7 cellular contexts compared by ENCODE assay signal in the genomic region with DNA sequence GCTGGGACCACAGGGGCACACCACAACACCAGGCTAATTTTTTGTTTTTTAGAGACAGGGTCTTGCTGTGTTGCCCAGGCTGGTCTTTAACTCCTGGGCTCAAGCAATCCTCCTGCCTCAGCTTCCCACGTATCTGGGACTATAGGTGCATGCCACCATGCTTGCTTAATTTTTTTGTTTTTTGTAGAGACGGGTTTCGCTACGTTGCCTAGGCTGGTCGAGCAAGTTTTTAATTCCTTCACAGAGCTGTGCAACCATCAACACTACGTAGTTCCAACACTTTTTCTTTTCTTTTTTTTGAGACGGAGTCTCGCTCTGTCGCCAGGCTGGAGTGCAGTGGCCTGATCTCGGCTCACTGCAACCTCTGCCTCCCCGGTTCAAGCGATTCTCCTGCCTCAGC.
DNase-seq lines count a peak whose midpoint lies in the region; ATAC-seq, FAIRE-seq and TF ChIP-seq lines count a peak whose summit lies in the region.
"Not testable (repeated sequence)": the region's sequence is repeated elsewhere in the genome, so short reads cannot be mapped to it uniquely, and the experiment has no call there.

No MANE protein-coding gene starts in this region.

- not testable (repeated sequence) for H3K36me3 Mint-ChIP-seq in mesothelial cell of epicardium

- H3K4me3 Mint-ChIP-seq in mesothelial cell of epicardium, result not testable (repeated sequence)

- not testable (repeated sequence) for H3K4me1 Mint-ChIP-seq in mesothelial cell of epicardium

- not testable (repeated sequence) for H3K36me3 ChIP-seq in PC-9 (ENCODE audit: low read depth); K562 (ENCODE audit: control insufficient read depth, insufficient read depth, low read length); esophagus (ENCODE audit: control insufficient read depth in 2 of 2, insufficient read depth in 2 of 2, low read length in 1 of 2); suprapubic skin; upper lobe of right lung

- WGBS in K562 (ENCODE audit: insufficient coverage, low coverage, missing lambda C conversion rate), result 22% methylated on average over 7 of the region's 12 CpGs
- WGBS in esophagus, 2 donors, result 62 to 71% methylated on average over 12 of the region's 12 CpGs
- 62% methylated on average over 12 of the region's 12 CpGs for WGBS in suprapubic skin

- not testable (repeated sequence) for H3K27me3 Mint-ChIP-seq in mesothelial cell of epicardium (ENCODE audit: low read depth)

- TF ChIP-seq CTCF in PC-9 (conservative IDR thresholded peaks at IDR 0.05); K562 (IDR thresholded peaks at IDR 0.05 in 2 of 3, conservative IDR thresholded peaks at IDR 0.05 in 1 of 3; ENCODE audit: insufficient read depth in 2 of 3, low read depth in 1 of 3, low read length in 3 of 3); mesothelial cell of epicardium (IDR thresholded peaks at IDR 0.05; ENCODE audit: unreplicated experiment); suprapubic skin (IDR thresholded peaks at IDR 0.05); upper lobe of right lung (IDR thresholded peaks at IDR 0.05): not testable (repeated sequence)

- H3K9me1 ChIP-seq in K562 (ENCODE audit: control insufficient read depth, insufficient read depth, low read length), result not testable (repeated sequence)

- H3K27me3 ChIP-seq in PC-9 (ENCODE audit: insufficient read depth, low read depth); esophagus (ENCODE audit: control insufficient read depth in 1 of 2, insufficient read depth in 2 of 2, low read length in 2 of 2); suprapubic skin; upper lobe of right lung: not testable (repeated sequence)
- peaks cover 6 to 50% of the 10 kb centered on the region in 2 experiments; a peak in 4 of 5 replicates for H3K27me3 ChIP-seq in K562 (ENCODE audit: control insufficient read depth in 2 of 2, insufficient read depth in 2 of 2, low read length in 2 of 2)

- not testable (repeated sequence) for H3K9me2 ChIP-seq in PC-9 (ENCODE audit: insufficient read depth)

- POLR2A ChIA-PET in PC-9 (lab: Charles Lee; ENCODE audit: unreplicated experiment), result not testable (repeated sequence)
- POLR2A ChIA-PET in K562 (lab: Yijun Ruan, JAX), result interaction anchor here (0.6 to 1.0 kb wide), 2 partner anchors 96 to 1549 kb away, joined by 3 read pairs; a partner anchor contains a TSS

- not testable (repeated sequence) for BruUV-seq in PC-9 (replicated peaks; lab: Mats Ljungman, UMichigan); K562 (replicated peaks; lab: Mats Ljungman, UMichigan)

- ATAC-seq in K562, upper lobe of right lung: not testable (repeated sequence)

- in situ Hi-C loops in K562 (cut with MboI), result not testable (repeated sequence)

- intact Hi-C loops in PC-9 (cut with micrococcal nuclease; ENCODE audit: unreplicated experiment); K562 (cut with micrococcal nuclease); cardiac septum (cut with DNase I): not testable (repeated sequence)
- intact Hi-C loops in upper lobe of right lung (cut with DNase I), result loop anchor here (10.0 kb wide), 1 partner anchor 97 kb away; a partner anchor contains a TSS

- H4K20me1 ChIP-seq in PC-9 (ENCODE audit: insufficient read depth); K562 (replicated peaks; ENCODE audit: control insufficient read depth, insufficient read depth, low read length): not testable (repeated sequence)

- not testable (repeated sequence) for H3K9me3 ChIP-seq in PC-9 (ENCODE audit: insufficient read depth, low read depth); K562 (replicated peaks; ENCODE audit: control insufficient read depth, insufficient read depth, low read depth, low read length); esophagus (ENCODE audit: control insufficient read depth in 2 of 2, insufficient read depth in 1 of 2, low read depth in 1 of 2, low read length in 1 of 2); suprapubic skin; upper lobe of right lung

- not testable (repeated sequence) for TF ChIP-seq RAD21 in K562 (CRISPR knock-in tag; conservative IDR thresholded peaks at IDR 0.05 in 1 of 2, IDR thresholded peaks at IDR 0.05 in 1 of 2)

- peak overlapping the region; percentile 75 for H3K27ac Mint-ChIP-seq in mesothelial cell of epicardium

- H3K9ac ChIP-seq in K562 (ENCODE audit: insufficient read depth in 1 of 2, low read depth in 2 of 2, low read length in 2 of 2), result not testable (repeated sequence)

- H2AFZ ChIP-seq in PC-9, result 0 out of 2 replicates have a peak overlapping the region, but pooled peaks have one; percentile 33
- H2AFZ ChIP-seq in K562 (ENCODE audit: low read depth, low read length), result not testable (repeated sequence)

- DNase-seq in PC-9, result peak in 1 of 2 experiments; percentile 68
- not testable (repeated sequence) for DNase-seq in K562 (ENCODE audit: extremely low read depth in 1 of 4, low spot score in 3 of 4); mesothelial cell of epicardium (ENCODE audit: low spot score in 2 of 2, unreplicated experiment in 2 of 2)
- DNase-seq in cardiac septum (ENCODE audit: low spot score), result peak; percentile 14
- DNase-seq in suprapubic skin (ENCODE audit: low spot score in 2 of 2), result peak; percentile 18 to 19
- DNase-seq in upper lobe of right lung, result peak; percentile 28

- not testable (repeated sequence) for TF ChIP-seq POLR2A in K562 (conservative IDR thresholded peaks at IDR 0.05); suprapubic skin (IDR thresholded peaks at IDR 0.05)

- peak overlapping the region; percentile 46 for H3K4me2 ChIP-seq in PC-9
- not testable (repeated sequence) for H3K4me2 ChIP-seq in K562 (ENCODE audit: insufficient read depth, low read length)

- FAIRE-seq in K562 (lab: Jason Lieb, UNC), result not testable (repeated sequence)

- H3K79me2 ChIP-seq in PC-9 (ENCODE audit: low read depth); K562 (ENCODE audit: control insufficient read depth, insufficient read depth, low read length): not testable (repeated sequence)

- H3K4me1 ChIP-seq in PC-9 (replicated peaks; ENCODE audit: insufficient read depth), result peaks cover 10% of the 10 kb centered on the region
- peaks cover 0 to 15% of the 10 kb centered on the region in 2 experiments; a peak in 1 of 5 replicates for H3K4me1 ChIP-seq in K562 (replicated peaks in 1 of 2; ENCODE audit: control insufficient read depth in 2 of 2, insufficient read depth in 2 of 2, low read length in 2 of 2)
- H3K4me1 ChIP-seq in esophagus (ENCODE audit: control insufficient read depth in 2 of 2, insufficient read depth in 2 of 2, low read length in 1 of 2), result peaks cover 0 to 16% of the 10 kb centered on the region in 2 donors
- peaks cover 31% of the 10 kb centered on the region for H3K4me1 ChIP-seq in suprapubic skin
- H3K4me1 ChIP-seq in upper lobe of right lung, result peaks cover 11% of the 10 kb centered on the region

- TF ChIP-seq EP300 in K562 (IDR thresholded peaks at IDR 0.05; ENCODE audit: low read length); suprapubic skin (IDR thresholded peaks at IDR 0.05): not testable (repeated sequence)

- H3F3A ChIP-seq in PC-9 (ENCODE audit: insufficient read depth, low read depth), result peaks cover 12% of the 10 kb centered on the region; the same call in 1 of the 2 replicates

- H3K9me3 Mint-ChIP-seq in mesothelial cell of epicardium, result not testable (repeated sequence)

- H3K4me3 ChIP-seq in PC-9; K562; esophagus (ENCODE audit: low read depth in 1 of 2, low read length in 2 of 2); suprapubic skin; upper lobe of right lung: not testable (repeated sequence)

- CTCF ChIA-PET in PC-9 (lab: Charles Lee); K562 (lab: Yijun Ruan, JAX; ENCODE audit: low intra/inter-chr PET ratio): not testable (repeated sequence)

- H3K27ac ChIP-seq in PC-9 (peak overlapping the region; percentile 26; the same call in 1 of the 2 replicates), esophagus (ENCODE audit: low read depth in 2 of 2, low read length in 1 of 2) (peak overlapping the region; percentile 47 to 75), suprapubic skin (peak overlapping the region; percentile 26)
- H3K27ac ChIP-seq in K562 (ENCODE audit: extremely low read depth, low read depth, low read length); upper lobe of right lung: not testable (repeated sequence)

TF ChIP-seq in K562, 482 proteins besides CTCF, POLR2A, EP300 and RAD21:
- TF ChIP-seq ZNF121 (CRISPR knock-in tag; conservative IDR thresholded peaks at IDR 0.05), result peak; percentile 72
